Comparison of ENCODE assay signal across 1 cellular context in genomic region chr12:65894624-65895023, GRCh38.
TF ChIP-seq lines count a peak whose summit lies in the region.

No MANE protein-coding gene starts in this region.

TF ChIP-seq in IMR-90, 13 proteins besides CTCF, POLR2A, EP300 and RAD21 (continued from another document):
- TF ChIP-seq MXI1 (IDR thresholded peaks at IDR 0.05; ENCODE audit: borderline replicate concordance, low read depth, low read length): no peak
TF ChIP-seq in IMR-90: peak in this region for 1.
